ENCODE assay signal across 9 cellular contexts in the genomic region with DNA sequence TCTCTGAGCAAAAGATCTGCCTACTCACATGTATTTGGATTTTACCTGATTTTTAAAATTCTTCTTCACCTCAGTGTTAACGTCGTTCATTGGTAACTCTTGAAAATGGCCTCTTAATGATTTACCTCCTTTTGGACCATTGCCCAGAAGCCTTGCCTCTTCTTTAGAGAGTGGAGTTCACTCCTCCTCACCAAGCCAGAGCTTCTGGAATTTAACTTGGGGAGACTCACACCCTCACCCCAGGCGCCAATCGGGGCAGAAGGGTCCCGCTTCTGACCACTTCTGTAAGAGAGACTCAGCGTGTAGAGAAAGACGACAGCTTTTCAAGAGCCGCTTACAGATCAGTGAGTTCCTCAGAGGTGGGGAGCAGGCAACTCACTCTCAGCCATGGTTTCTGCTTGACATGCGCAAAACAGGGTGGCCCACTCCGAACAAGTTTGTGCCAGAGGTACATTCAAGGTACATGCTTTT. TPM values are rescaled to one million over a fixed set of nuclear protein-coding genes. Genes with fewer than 3 reads are reported as not detected.
DNase-seq lines count a peak whose midpoint lies in the region; ATAC-seq and TF ChIP-seq lines count a peak whose summit lies in the region.
"Had no signal": no experiment of that assay in that cellular context is flagged by ENCODE, and none has a peak within 500 bp of the region (broad histone marks: within the 10 kb centered on the region; RNA-seq: fewer than 3 reads in every experiment).

No MANE protein-coding gene starts in this region.

- DNase-seq in activated CD4-positive, alpha-beta memory T cell treated with anti-CD3 and anti-CD28 coated beads for 36 hours = no peak
- no peak for DNase-seq in activated CD4-positive, alpha-beta memory T cell treated with anti-CD3 and anti-CD28 coated beads, Interleukin-2, amount 10 ng/mL, durations not matched to agents 7 days and 5 days
- DNase-seq in breast epithelium (ENCODE audit: low spot score in 2 of 2) (no peak), lower leg skin (ENCODE audit: low spot score in 2 of 2) (no peak), transverse colon (no peak), SJCRH30 (no peak)
- DNase-seq in activated CD8-positive, alpha-beta memory T cell treated with anti-CD3 and anti-CD28 coated beads, Interleukin-2, amount 10 ng/mL, durations not matched to agents 7 days and 5 days = no peak

- in situ Hi-C loops in transverse colon (cut with MboI; ENCODE audit: low pct_ligation_motif_present in 1 of 4, low pct_unique_long_range_greater_than_20kb in 1 of 4, low sequenced_read_pairs in 3 of 4) = no loop called here

- TF ChIP-seq CTCF in breast epithelium (IDR thresholded peaks at IDR 0.05) (no peak), lower leg skin (IDR thresholded peaks at IDR 0.05) (no peak), transverse colon (IDR thresholded peaks at IDR 0.05) (no peak)

- no peaks in the 10 kb centered on the region for H3K36me3 ChIP-seq in breast epithelium
- H3K36me3 ChIP-seq in transverse colon = no peaks in the 10 kb centered on the region
- H3K36me3 ChIP-seq in SJCRH30 = no peaks in the 10 kb centered on the region
- H3K36me3 ChIP-seq: neutrophil had no signal

- CTCF ChIA-PET in activated CD4-positive, alpha-beta memory T cell treated with anti-CD3 and anti-CD28 coated beads for 36 hours (lab: Charles Lee) = interaction anchor here (1.9 kb wide), 1 partner anchor 30 kb away, joined by 6 read pairs; no protein-coding TSS in a partner anchor
- CTCF ChIA-PET in activated CD4-positive, alpha-beta memory T cell treated with anti-CD3 and anti-CD28 coated beads, Interleukin-2, amount 10 ng/mL, durations not matched to agents 7 days and 5 days (lab: Charles Lee) = interaction anchor here (0.6 kb wide), 2 partner anchors 25 to 961 kb away, joined by 3 read pairs; no protein-coding TSS in a partner anchor
- CTCF ChIA-PET in activated CD8-positive, alpha-beta memory T cell treated with anti-CD3 and anti-CD28 coated beads, Interleukin-2, amount 10 ng/mL, durations not matched to agents 7 days and 5 days (lab: Charles Lee) = interaction anchor here (0.7 to 1.8 kb wide), 3 partner anchors 16 to 61 kb away, joined by 3 to 5 read pairs (median 3); no protein-coding TSS in a partner anchor

- H3K4me3 ChIP-seq in breast epithelium = peak overlapping the region; percentile 51 to 71 (median 59)
- H3K4me3 ChIP-seq in lower leg skin (ENCODE audit: low read depth, poor library complexity, severe bottlenecking) = peak overlapping the region; percentile 14
- H3K4me3 ChIP-seq in transverse colon = peak overlapping the region in 3 of 4 donors; percentile 35 to 54 (median 42)
- H3K4me3 ChIP-seq in SJCRH30 = no peak overlapping the region

- H3K27ac Mint-ChIP-seq in activated CD4-positive, alpha-beta memory T cell treated with anti-CD3 and anti-CD28 coated beads for 36 hours = no peak overlapping the region
- no peak overlapping the region for H3K27ac Mint-ChIP-seq in activated CD4-positive, alpha-beta memory T cell treated with anti-CD3 and anti-CD28 coated beads, Interleukin-2, amount 10 ng/mL, durations not matched to agents 7 days and 5 days
- no peak overlapping the region for H3K27ac Mint-ChIP-seq in activated CD8-positive, alpha-beta memory T cell treated with anti-CD3 and anti-CD28 coated beads, Interleukin-2, amount 10 ng/mL, durations not matched to agents 7 days and 5 days

- peaks cover 33% of the 10 kb centered on the region for H3K4me1 Mint-ChIP-seq in activated CD4-positive, alpha-beta memory T cell treated with anti-CD3 and anti-CD28 coated beads for 36 hours (ENCODE audit: low read depth)
- peaks cover 31% of the 10 kb centered on the region for H3K4me1 Mint-ChIP-seq in activated CD4-positive, alpha-beta memory T cell treated with anti-CD3 and anti-CD28 coated beads, Interleukin-2, amount 10 ng/mL, durations not matched to agents 7 days and 5 days
- peaks cover 33% of the 10 kb centered on the region for H3K4me1 Mint-ChIP-seq in activated CD8-positive, alpha-beta memory T cell treated with anti-CD3 and anti-CD28 coated beads, Interleukin-2, amount 10 ng/mL, durations not matched to agents 7 days and 5 days

- H3K27me3 Mint-ChIP-seq in activated CD4-positive, alpha-beta memory T cell treated with anti-CD3 and anti-CD28 coated beads for 36 hours = peaks cover 63% of the 10 kb centered on the region
- H3K27me3 Mint-ChIP-seq in activated CD4-positive, alpha-beta memory T cell treated with anti-CD3 and anti-CD28 coated beads, Interleukin-2, amount 10 ng/mL, durations not matched to agents 7 days and 5 days = peaks cover 56% of the 10 kb centered on the region
- H3K27me3 Mint-ChIP-seq in activated CD8-positive, alpha-beta memory T cell treated with anti-CD3 and anti-CD28 coated beads, Interleukin-2, amount 10 ng/mL, durations not matched to agents 7 days and 5 days = peaks cover 83% of the 10 kb centered on the region

- H3K27me3 ChIP-seq in breast epithelium (no peaks in the 10 kb centered on the region), transverse colon (peaks cover 76% of the 10 kb centered on the region), SJCRH30 (0 out of 2 replicates have a peak, but pooled peaks cover 3% of the 10 kb centered on the region)

- peaks cover 0 to 3% of the 10 kb centered on the region in 2 donors for H3K4me1 ChIP-seq in breast epithelium
- peaks cover 3 to 22% (median 21%) of the 10 kb centered on the region in 4 donors for H3K4me1 ChIP-seq in transverse colon
- no peaks in the 10 kb centered on the region for H3K4me1 ChIP-seq in SJCRH30

- H3K9me3 ChIP-seq in breast epithelium (no peaks in the 10 kb centered on the region), transverse colon (no peaks in the 10 kb centered on the region), SJCRH30 (replicated peaks) (no peaks in the 10 kb centered on the region)
- H3K9me3 ChIP-seq: neutrophil had no signal

- ATAC-seq in activated CD8-positive, alpha-beta memory T cell treated with anti-CD3 and anti-CD28 coated beads, Interleukin-2, amount 10 ng/mL, durations not matched to agents 7 days and 5 days = no peak
- ATAC-seq in HG02970 (IDR thresholded peaks at IDR 0.05; ENCODE audit: low FRiP score, unreplicated experiment) = no peak

- POLR2A ChIA-PET in activated CD4-positive, alpha-beta memory T cell treated with anti-CD3 and anti-CD28 coated beads for 36 hours (lab: Charles Lee) = no interaction called here
- POLR2A ChIA-PET in activated CD4-positive, alpha-beta memory T cell treated with anti-CD3 and anti-CD28 coated beads, Interleukin-2, amount 10 ng/mL, durations not matched to agents 7 days and 5 days (lab: Charles Lee) = interaction anchor here (1.6 kb wide), 1 partner anchor 61 kb away, joined by 3 read pairs; no protein-coding TSS in a partner anchor

- H3K27ac ChIP-seq in breast epithelium = peak overlapping the region; percentile 60 to 72
- peak overlapping the region in 3 of 4 donors; percentile 41 to 54 (median 54) for H3K27ac ChIP-seq in transverse colon
- H3K27ac ChIP-seq in SJCRH30 = no peak overlapping the region
- H3K27ac ChIP-seq: neutrophil had no signal

- no peaks in the 10 kb centered on the region for H3K36me3 Mint-ChIP-seq in activated CD4-positive, alpha-beta memory T cell treated with anti-CD3 and anti-CD28 coated beads for 36 hours
- no peaks in the 10 kb centered on the region for H3K36me3 Mint-ChIP-seq in activated CD4-positive, alpha-beta memory T cell treated with anti-CD3 and anti-CD28 coated beads, Interleukin-2, amount 10 ng/mL, durations not matched to agents 7 days and 5 days (ENCODE audit: low read depth)
- no peaks in the 10 kb centered on the region for H3K36me3 Mint-ChIP-seq in activated CD8-positive, alpha-beta memory T cell treated with anti-CD3 and anti-CD28 coated beads, Interleukin-2, amount 10 ng/mL, durations not matched to agents 7 days and 5 days

- TF ChIP-seq EP300 in transverse colon (IDR thresholded peaks at IDR 0.05; ENCODE audit: low read depth) = no peak

- intact Hi-C loops in activated CD4-positive, alpha-beta memory T cell treated with anti-CD3 and anti-CD28 coated beads for 36 hours (cut with micrococcal nuclease) = no loop called here
- intact Hi-C loops in breast epithelium (cut with DNase I; ENCODE audit: low total_unique reads) = loop anchor here (2.0 kb wide), 1 partner anchor 73 kb away; no protein-coding TSS in a partner anchor
- intact Hi-C loops in lower leg skin (cut with DNase I; ENCODE audit: low total_unique reads) = no loop called here
- intact Hi-C loops in transverse colon (cut with DNase I; ENCODE audit: low total_unique reads) = no loop called here

- peak overlapping the region; percentile 60 for H3K4me3 Mint-ChIP-seq in activated CD4-positive, alpha-beta memory T cell treated with anti-CD3 and anti-CD28 coated beads for 36 hours
- H3K4me3 Mint-ChIP-seq in activated CD4-positive, alpha-beta memory T cell treated with anti-CD3 and anti-CD28 coated beads, Interleukin-2, amount 10 ng/mL, durations not matched to agents 7 days and 5 days = no peak overlapping the region
- H3K4me3 Mint-ChIP-seq in activated CD8-positive, alpha-beta memory T cell treated with anti-CD3 and anti-CD28 coated beads, Interleukin-2, amount 10 ng/mL, durations not matched to agents 7 days and 5 days = no peak overlapping the region

- TF ChIP-seq POLR2A in breast epithelium (IDR thresholded peaks at IDR 0.05) = no peak
- no peak for TF ChIP-seq POLR2A in lower leg skin (IDR thresholded peaks at IDR 0.05)
- TF ChIP-seq POLR2A in transverse colon (IDR thresholded peaks at IDR 0.05) = no peak

- no peaks in the 10 kb centered on the region for H3K9me3 Mint-ChIP-seq in activated CD4-positive, alpha-beta memory T cell treated with anti-CD3 and anti-CD28 coated beads for 36 hours
- no peaks in the 10 kb centered on the region for H3K9me3 Mint-ChIP-seq in activated CD4-positive, alpha-beta memory T cell treated with anti-CD3 and anti-CD28 coated beads, Interleukin-2, amount 10 ng/mL, durations not matched to agents 7 days and 5 days
- no peaks in the 10 kb centered on the region for H3K9me3 Mint-ChIP-seq in activated CD8-positive, alpha-beta memory T cell treated with anti-CD3 and anti-CD28 coated beads, Interleukin-2, amount 10 ng/mL, durations not matched to agents 7 days and 5 days (ENCODE audit: low read depth)

- WGBS in lower leg skin, 2 donors = 4 to 5% methylated on average over 10 of the region's 10 CpGs
- 12 to 14% methylated on average over 2 to 10 of the region's 10 CpGs for WGBS in transverse colon (ENCODE audit: low coverage in 1 of 2), 2 donors

RNA-seq across cellular contexts. Expression of a gene that starts 2.7 kb away (rescaled TPM):
- not detected for total RNA-seq in activated CD4-positive, alpha-beta memory T cell treated with anti-CD3 and anti-CD28 coated beads for 36 hours
- not detected for total RNA-seq in activated CD4-positive, alpha-beta memory T cell treated with anti-CD3 and anti-CD28 coated beads, Interleukin-2, amount 10 ng/mL, durations not matched to agents 7 days and 5 days
- under 1 TPM in 2 of 3 donors, not detected in 1; 0.59 to 0.98 TPM for total RNA-seq in breast epithelium
- total RNA-seq in lower leg skin = not detected
- not detected for total RNA-seq in transverse colon
- 0.02 TPM in 1 of 2 replicates, not detected in the other for total RNA-seq in SJCRH30 (2014; rRNA removed; shearing (Covaris generic))
- not detected for total RNA-seq in activated CD8-positive, alpha-beta memory T cell treated with anti-CD3 and anti-CD28 coated beads, Interleukin-2, amount 10 ng/mL, durations not matched to agents 7 days and 5 days

RNA-seq across cellular contexts. Expression of a gene that starts 12.7 kb away (rescaled TPM):
- total RNA-seq in activated CD4-positive, alpha-beta memory T cell treated with anti-CD3 and anti-CD28 coated beads for 36 hours = not detected
- not detected for total RNA-seq in activated CD4-positive, alpha-beta memory T cell treated with anti-CD3 and anti-CD28 coated beads, Interleukin-2, amount 10 ng/mL, durations not matched to agents 7 days and 5 days
- 10 to 100 TPM in 2 of 3 donors, 1 to 10 TPM in 1; 2.2 to 29.7 (median 16.4) TPM for total RNA-seq in breast epithelium
- total RNA-seq in lower leg skin = 10 to 100 TPM in 1 of 4 donors, 1 to 10 TPM in 3; 1.1 to 11.5 (median 4.2) TPM
- total RNA-seq in transverse colon = 1 to 10 TPM in 3 of 4 donors, under 1 TPM in 1; 0.40 to 1.9 (median 1.2) TPM
- total RNA-seq in SJCRH30 (2014; rRNA removed; shearing (Covaris generic)) = 39.7 and 41.8 TPM in 2 replicates
- total RNA-seq in activated CD8-positive, alpha-beta memory T cell treated with anti-CD3 and anti-CD28 coated beads, Interleukin-2, amount 10 ng/mL, durations not matched to agents 7 days and 5 days = not detected

RNA-seq across cellular contexts. Expression of a gene that starts 45.3 kb away (rescaled TPM):
- total RNA-seq in activated CD4-positive, alpha-beta memory T cell treated with anti-CD3 and anti-CD28 coated beads for 36 hours = under 1 TPM; 0.17 to 0.44 TPM
- not detected for total RNA-seq in activated CD4-positive, alpha-beta memory T cell treated with anti-CD3 and anti-CD28 coated beads, Interleukin-2, amount 10 ng/mL, durations not matched to agents 7 days and 5 days
- total RNA-seq in breast epithelium = 1 to 10 TPM in 2 of 3 donors, under 1 TPM in 1; 0.80 to 8.8 (median 2.3) TPM
- total RNA-seq in lower leg skin = 1 to 10 TPM in 3 of 4 donors, under 1 TPM in 1; 0.30 to 4.0 (median 2.7) TPM
- under 1 TPM in 3 of 4 donors, not detected in 1; 0.20 to 0.68 (median 0.64) TPM for total RNA-seq in transverse colon
- 40.1 and 41.8 TPM in 2 replicates for total RNA-seq in SJCRH30 (2014; rRNA removed; shearing (Covaris generic))
- under 1 TPM; 0.29 to 0.63 TPM for total RNA-seq in activated CD8-positive, alpha-beta memory T cell treated with anti-CD3 and anti-CD28 coated beads, Interleukin-2, amount 10 ng/mL, durations not matched to agents 7 days and 5 days
